ENCODE assay signal across 1 cellular context in genomic region chr9:126506361-126507317, GRCh38.
TF ChIP-seq lines count a peak whose summit lies in the region.

No MANE protein-coding gene starts in this region.

TF ChIP-seq in HepG2, 621 proteins besides CTCF, POLR2A, EP300 and RAD21:
- TF ChIP-seq ZNF687 (CRISPR knock-in tag; IDR thresholded peaks at IDR 0.05): 0 out of 2 replicates have a peak, but pooled peaks have one; percentile 9
- no peak for TF ChIP-seq ZNF788 (CRISPR knock-in tag; IDR thresholded peaks at IDR 0.05; ENCODE audit: borderline replicate concordance)
- peak; percentile 65 for TF ChIP-seq AGO2 (optimal IDR thresholded peaks at IDR 0.05; ENCODE audit: low read depth, low read length)
- no peak for TF ChIP-seq ZNF446 (CRISPR knock-in tag; IDR thresholded peaks at IDR 0.05)
